ENCODE assay signal across 1 cellular context in genomic region chr2:139142252-139142651, GRCh38.
TF ChIP-seq lines count a peak whose summit lies in the region.

No MANE protein-coding gene starts in this region.

TF ChIP-seq in IMR-90, 13 proteins besides CTCF, POLR2A, EP300 and RAD21 (continued from another document):
- no peak for TF ChIP-seq USF2 (IDR thresholded peaks at IDR 0.05; ENCODE audit: low read depth, low read length)
- TF ChIP-seq MAFK (IDR thresholded peaks at IDR 0.05; ENCODE audit: low read depth, low read length) = no peak
- no peak for TF ChIP-seq MXI1 (IDR thresholded peaks at IDR 0.05; ENCODE audit: borderline replicate concordance, low read depth, low read length)
- no peak for TF ChIP-seq BHLHE40 (IDR thresholded peaks at IDR 0.05; ENCODE audit: low read depth, low read length)
- TF ChIP-seq SMC3 (IDR thresholded peaks at IDR 0.05; ENCODE audit: low read depth, low read length) = no peak
